ENCODE assay signal across 28 cellular contexts in genomic region chr12:123595729-123596128, GRCh38. TPM values are rescaled to one million over a fixed set of nuclear protein-coding genes. Genes with fewer than 3 reads are reported as not detected.
DNase-seq lines count a peak whose midpoint lies in the region; ATAC-seq and TF ChIP-seq lines count a peak whose summit lies in the region.
"Had no signal": no experiment of that assay in that cellular context is flagged by ENCODE, and none has a peak within 500 bp of the region (broad histone marks: within the 10 kb centered on the region; RNA-seq: fewer than 3 reads in every experiment).

No MANE protein-coding gene starts in this region.

- no peaks in the 10 kb centered on the region for H3K9me3 Mint-ChIP-seq in activated CD8-positive, alpha-beta memory T cell treated with anti-CD3 and anti-CD28 coated beads, Interleukin-2, amount 10 ng/mL, durations not matched to agents 7 days and 5 days (ENCODE audit: low read depth)
- no peaks in the 10 kb centered on the region for H3K9me3 Mint-ChIP-seq in activated CD8-positive, alpha-beta T cell treated with anti-CD3 and anti-CD28 coated beads for 36 hours
- H3K9me3 Mint-ChIP-seq: activated naive CD4-positive, alpha-beta T cell treated with anti-CD3 and anti-CD28 coated beads, Interleukin-2, amount 10 ng/mL, durations not matched to agents 7 days and 5 days; CD4-positive, alpha-beta T cell; effector memory CD8-positive, alpha-beta T cell had no signal

- POLR2A ChIA-PET in activated CD8-positive, alpha-beta T cell treated with anti-CD3 and anti-CD28 coated beads for 36 hours (lab: Charles Lee): interaction anchor here (0.7 kb wide), 1 partner anchor 161 kb away, joined by 3 read pairs; no protein-coding TSS in a partner anchor

- no peaks in the 10 kb centered on the region for H3K27me3 Mint-ChIP-seq in activated CD8-positive, alpha-beta memory T cell treated with anti-CD3 and anti-CD28 coated beads, Interleukin-2, amount 10 ng/mL, durations not matched to agents 7 days and 5 days
- H3K27me3 Mint-ChIP-seq in activated CD8-positive, alpha-beta T cell treated with anti-CD3 and anti-CD28 coated beads for 36 hours: no peaks in the 10 kb centered on the region
- H3K27me3 Mint-ChIP-seq: activated CD4-positive, alpha-beta T cell treated with anti-CD3 and anti-CD28 coated beads for 36 hours; activated naive CD4-positive, alpha-beta T cell treated with anti-CD3 and anti-CD28 coated beads, Interleukin-2, amount 10 ng/mL, durations not matched to agents 7 days and 5 days; CD4-positive, alpha-beta T cell; effector memory CD8-positive, alpha-beta T cell had no signal

- no peak for ATAC-seq in activated CD8-positive, alpha-beta memory T cell treated with anti-CD3 and anti-CD28 coated beads, Interleukin-2, amount 10 ng/mL, durations not matched to agents 7 days and 5 days
- ATAC-seq in activated CD8-positive, alpha-beta T cell treated with anti-CD3 and anti-CD28 coated beads for 36 hours: no peak
- ATAC-seq in left lobe of liver: peak; percentile 74
- no peak for ATAC-seq in HG02623 (IDR thresholded peaks at IDR 0.05; ENCODE audit: unreplicated experiment)
- ATAC-seq: activated CD4-positive, alpha-beta T cell treated with anti-CD3 and anti-CD28 coated beads for 36 hours; effector memory CD8-positive, alpha-beta T cell; GM12878; left colon; psoas muscle; stimulated activated naive CD8-positive, alpha-beta T cell treated with anti-CD3 and anti-CD28 coated beads, Interleukin-15, Interleukin-2, amounts not matched to agents 100 U/mL and 50 U/mL, for 24 hours had no signal

- intact Hi-C loops in activated CD8-positive, alpha-beta T cell treated with anti-CD3 and anti-CD28 coated beads for 36 hours (cut with micrococcal nuclease): no loop called here

- peaks cover 57% of the 10 kb centered on the region for H3K36me3 Mint-ChIP-seq in activated CD8-positive, alpha-beta memory T cell treated with anti-CD3 and anti-CD28 coated beads, Interleukin-2, amount 10 ng/mL, durations not matched to agents 7 days and 5 days
- H3K36me3 Mint-ChIP-seq in activated CD8-positive, alpha-beta T cell treated with anti-CD3 and anti-CD28 coated beads for 36 hours (ENCODE audit: low read depth): peaks cover 42% of the 10 kb centered on the region

- no peak for TF ChIP-seq CTCF in activated CD8-positive, alpha-beta T cell treated with anti-CD3 and anti-CD28 coated beads for 36 hours (IDR thresholded peaks at IDR 0.05)

- no peak overlapping the region for H3K4me3 Mint-ChIP-seq in activated CD8-positive, alpha-beta memory T cell treated with anti-CD3 and anti-CD28 coated beads, Interleukin-2, amount 10 ng/mL, durations not matched to agents 7 days and 5 days
- no peak overlapping the region for H3K4me3 Mint-ChIP-seq in activated CD8-positive, alpha-beta T cell treated with anti-CD3 and anti-CD28 coated beads for 36 hours
- H3K4me3 Mint-ChIP-seq: activated CD4-positive, alpha-beta T cell treated with anti-CD3 and anti-CD28 coated beads for 36 hours; activated naive CD4-positive, alpha-beta T cell treated with anti-CD3 and anti-CD28 coated beads, Interleukin-2, amount 10 ng/mL, durations not matched to agents 7 days and 5 days; CD4-positive, alpha-beta T cell; effector memory CD8-positive, alpha-beta T cell had no signal

- CTCF ChIA-PET in activated CD8-positive, alpha-beta memory T cell treated with anti-CD3 and anti-CD28 coated beads, Interleukin-2, amount 10 ng/mL, durations not matched to agents 7 days and 5 days (lab: Charles Lee): no interaction called here
- CTCF ChIA-PET in activated CD8-positive, alpha-beta T cell treated with anti-CD3 and anti-CD28 coated beads for 36 hours (lab: Charles Lee): interaction anchor here (1.0 kb wide), 1 partner anchor 23 kb away, joined by 3 read pairs; no protein-coding TSS in a partner anchor

- DNase-seq in activated CD8-positive, alpha-beta memory T cell treated with anti-CD3 and anti-CD28 coated beads, Interleukin-2, amount 10 ng/mL, durations not matched to agents 7 days and 5 days: no peak
- no peak for DNase-seq in activated CD8-positive, alpha-beta memory T cell treated with anti-CD3 and anti-CD28 coated beads, Interleukin-2, amount 50 U/mL, for 4 hours
- no peak for DNase-seq in activated CD8-positive, alpha-beta T cell treated with anti-CD3 and anti-CD28 coated beads for 36 hours
- no peak for DNase-seq in left lobe of liver (ENCODE audit: low spot score)
- peak; percentile 28 for DNase-seq in renal cortical epithelial cell (ENCODE audit: low read depth)
- DNase-seq in COLO668 (lab: John Stamatoyannopoulos, UW; ENCODE audit: unreplicated experiment): no peak
- DNase-seq in globus pallidus (ENCODE audit: low spot score): no peak
- DNase-seq: activated CD4-positive, alpha-beta T cell treated with anti-CD3 and anti-CD28 coated beads for 36 hours; activated naive CD4-positive, alpha-beta T cell treated with anti-CD3 and anti-CD28 coated beads, Interleukin-2, amount 10 ng/mL, durations not matched to agents 7 days and 5 days; AML-193; amygdala; CD4-positive, alpha-beta T cell; DMS 273 treated with DMSO at 0.1 percent for 48 hours; effector memory CD8-positive, alpha-beta T cell; EL; erythroblast; heart left ventricle; left colon; NCI-H1092; NCI-H2029; NCI-H526; Peyer's patch; psoas muscle; stimulated activated CD4-positive, alpha-beta T cell treated with anti-CD3 and anti-CD28 coated beads, Interleukin-15, amount 100 ng/mL, for 24 hours; stimulated activated naive CD8-positive, alpha-beta T cell treated with anti-CD3 and anti-CD28 coated beads, Interleukin-15, Interleukin-2, amounts not matched to agents 100 U/mL and 50 U/mL, for 24 hours; T-helper 2 cell had no signal

- peak overlapping the region; percentile 11 for H3K27ac Mint-ChIP-seq in activated CD8-positive, alpha-beta memory T cell treated with anti-CD3 and anti-CD28 coated beads, Interleukin-2, amount 10 ng/mL, durations not matched to agents 7 days and 5 days
- peak overlapping the region; percentile 39 for H3K27ac Mint-ChIP-seq in activated CD8-positive, alpha-beta T cell treated with anti-CD3 and anti-CD28 coated beads for 36 hours
- H3K27ac Mint-ChIP-seq: activated naive CD4-positive, alpha-beta T cell treated with anti-CD3 and anti-CD28 coated beads, Interleukin-2, amount 10 ng/mL, durations not matched to agents 7 days and 5 days had no signal

- H3K4me1 Mint-ChIP-seq in activated CD8-positive, alpha-beta memory T cell treated with anti-CD3 and anti-CD28 coated beads, Interleukin-2, amount 10 ng/mL, durations not matched to agents 7 days and 5 days: peaks cover 25% of the 10 kb centered on the region
- H3K4me1 Mint-ChIP-seq in activated CD8-positive, alpha-beta T cell treated with anti-CD3 and anti-CD28 coated beads for 36 hours (ENCODE audit: low read depth): peaks cover 27% of the 10 kb centered on the region

RNA-seq across cellular contexts. Expression of gene DDX55, which starts 6.2 kb away (rescaled TPM):
- 10 to 100 TPM; 46.8 to 51.0 TPM for total RNA-seq in activated CD8-positive, alpha-beta memory T cell treated with anti-CD3 and anti-CD28 coated beads, Interleukin-2, amount 10 ng/mL, durations not matched to agents 7 days and 5 days
- 10 to 100 TPM; 51.7 to 55.4 TPM for total RNA-seq in activated CD8-positive, alpha-beta T cell treated with anti-CD3 and anti-CD28 coated beads for 36 hours
- 10.0 TPM for total RNA-seq in left lobe of liver
- total RNA-seq in renal cortical epithelial cell: 14.1 and 18.1 TPM in 2 replicates

RNA-seq across cellular contexts. Expression of gene TMED2, which starts 11.4 kb away (rescaled TPM):
- 100 to 1,000 TPM; 132 to 172 TPM for total RNA-seq in activated CD8-positive, alpha-beta memory T cell treated with anti-CD3 and anti-CD28 coated beads, Interleukin-2, amount 10 ng/mL, durations not matched to agents 7 days and 5 days
- total RNA-seq in activated CD8-positive, alpha-beta T cell treated with anti-CD3 and anti-CD28 coated beads for 36 hours: 100 to 1,000 TPM; 121 to 122 TPM
- total RNA-seq in left lobe of liver: 266 TPM
- total RNA-seq in renal cortical epithelial cell: 433 and 623 TPM in 2 replicates

RNA-seq across cellular contexts. Expression of gene EIF2B1, which starts 37.8 kb away (rescaled TPM):
- total RNA-seq in activated CD8-positive, alpha-beta memory T cell treated with anti-CD3 and anti-CD28 coated beads, Interleukin-2, amount 10 ng/mL, durations not matched to agents 7 days and 5 days: 10 to 100 TPM; 60.3 to 76.4 TPM
- total RNA-seq in activated CD8-positive, alpha-beta T cell treated with anti-CD3 and anti-CD28 coated beads for 36 hours: 10 to 100 TPM; 54.5 to 61.8 TPM
- total RNA-seq in left lobe of liver: 23.9 TPM
- 74.8 and 80.6 TPM in 2 replicates for total RNA-seq in renal cortical epithelial cell

RNA-seq across cellular contexts. Expression of gene GTF2H3, which starts 37.9 kb away (rescaled TPM):
- total RNA-seq in activated CD8-positive, alpha-beta memory T cell treated with anti-CD3 and anti-CD28 coated beads, Interleukin-2, amount 10 ng/mL, durations not matched to agents 7 days and 5 days: 10 to 100 TPM; 46.1 to 49.6 TPM
- 10 to 100 TPM; 78.6 to 80.0 TPM for total RNA-seq in activated CD8-positive, alpha-beta T cell treated with anti-CD3 and anti-CD28 coated beads for 36 hours
- total RNA-seq in left lobe of liver: 7.5 TPM
- total RNA-seq in renal cortical epithelial cell: 32.4 and 96.4 TPM in 2 replicates
